Comparison of ENCODE assay signal across 10 cellular contexts in the genomic region with DNA sequence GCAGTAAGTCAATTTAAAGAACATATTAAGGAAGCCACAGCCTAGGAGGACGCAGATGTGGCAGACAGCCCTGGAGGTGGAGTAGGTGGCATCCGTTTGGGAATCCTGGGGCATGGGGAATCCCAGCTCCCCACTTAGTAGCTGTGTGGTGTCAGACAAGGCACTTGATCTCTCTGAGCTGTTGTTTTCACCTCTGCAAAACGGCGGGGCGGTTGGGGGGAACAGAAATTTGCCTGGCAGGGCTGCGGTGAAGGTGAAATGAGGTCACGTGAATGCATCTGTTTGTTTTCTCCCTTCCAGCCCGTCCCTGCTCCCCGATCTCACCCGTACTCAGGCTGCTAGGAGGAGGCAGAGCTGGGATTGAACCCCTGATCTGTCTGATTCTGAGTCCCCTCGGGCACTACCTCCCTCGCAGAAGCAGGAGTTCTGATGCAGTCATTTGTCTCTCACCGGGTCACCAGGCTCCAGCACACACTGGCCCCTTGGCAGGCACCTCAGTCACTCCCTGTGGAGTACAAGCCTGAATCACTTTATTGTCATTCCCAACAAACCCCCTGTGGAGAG. TPM values are rescaled to one million over a fixed set of nuclear protein-coding genes. Genes with fewer than 3 reads are reported as not detected.
A peak's percentile ranks its signal among the peaks of the same experiment; 100 is the strongest.
DNase-seq lines count a peak whose midpoint lies in the region; ATAC-seq and TF ChIP-seq lines count a peak whose summit lies in the region.
"Had no signal": no experiment of that assay in that cellular context is flagged by ENCODE, and none has a peak within 500 bp of the region (broad histone marks: within the 10 kb centered on the region; RNA-seq: fewer than 3 reads in every experiment).

No MANE protein-coding gene starts in this region.

- peak overlapping the region; percentile 96 for H3K27ac ChIP-seq in CD8-positive, alpha-beta memory T cell (ENCODE audit: low read depth, low read length)
- H3K27ac ChIP-seq in OCI-LY1 (ENCODE audit: low read depth, low read length, poor library complexity, severe bottlenecking), result peak overlapping the region; percentile 45

- peaks cover 0 to 2% of the 10 kb centered on the region in 2 donors for H3K27me3 Mint-ChIP-seq in CD8-positive, alpha-beta memory T cell
- no peaks in the 10 kb centered on the region for H3K27me3 Mint-ChIP-seq in naive thymus-derived CD8-positive, alpha-beta T cell

- no peaks in the 10 kb centered on the region for H3K36me3 ChIP-seq in CD8-positive, alpha-beta memory T cell (ENCODE audit: insufficient read depth, low read length)
- H3K36me3 ChIP-seq in OCI-LY1 (ENCODE audit: insufficient read depth, low read length), result no peaks in the 10 kb centered on the region

- H3K4me1 ChIP-seq in CD8-positive, alpha-beta memory T cell (ENCODE audit: insufficient read depth, low read length), result peaks cover 64% of the 10 kb centered on the region
- H3K4me1 ChIP-seq in OCI-LY1 (ENCODE audit: insufficient read depth, low read length, severe bottlenecking), result peaks cover 70% of the 10 kb centered on the region

- H3K36me3 Mint-ChIP-seq in CD8-positive, alpha-beta memory T cell, result peaks cover 6 to 28% (median 7%) of the 10 kb centered on the region in 3 donors
- peaks cover 0 to 5% (median 3%) of the 10 kb centered on the region in 3 donors for H3K36me3 Mint-ChIP-seq in naive thymus-derived CD8-positive, alpha-beta T cell

- H3K4me2 ChIP-seq in OCI-LY1 (ENCODE audit: low read length), result peak overlapping the region; percentile 43

- no peaks in the 10 kb centered on the region for H3K9me3 ChIP-seq in CD8-positive, alpha-beta memory T cell (ENCODE audit: low read length)
- H3K9me3 ChIP-seq in OCI-LY1 (ENCODE audit: low read length), result no peaks in the 10 kb centered on the region

- H3K27ac Mint-ChIP-seq in CD8-positive, alpha-beta memory T cell, result peak overlapping the region; percentile 98 to 100 (median 100)
- peak overlapping the region; percentile 90 to 99 (median 98) for H3K27ac Mint-ChIP-seq in naive thymus-derived CD8-positive, alpha-beta T cell

- H3K4me3 ChIP-seq in CD8-positive, alpha-beta memory T cell (ENCODE audit: low read length), result peak overlapping the region; percentile 61
- H3K4me3 ChIP-seq in OCI-LY1 (ENCODE audit: low read depth, low read length, poor library complexity, severe bottlenecking), result no peak overlapping the region

- CTCF ChIA-PET in CD8-positive, alpha-beta memory T cell (lab: Charles Lee), result interaction anchor here (2.1 to 8.9 kb wide), 4 partner anchors 15 to 40 kb away, joined by 15 to 67 read pairs (median 28); no protein-coding TSS in a partner anchor

- 0 out of 2 replicates have a peak overlapping the region, but pooled peaks have one; percentile 4 for H3K9ac ChIP-seq in OCI-LY1 (ENCODE audit: low read length)

- no peaks in the 10 kb centered on the region; the same call in 1 of the 2 replicates for H3F3A ChIP-seq in OCI-LY1 (ENCODE audit: insufficient read depth, low read length)

- in situ Hi-C loops in G401 (cut with HindIII; ENCODE audit: low sequenced_read_pairs), result no loop called here

- no peak overlapping the region for H2AFZ ChIP-seq in OCI-LY1 (ENCODE audit: low read length)

- DNase-seq in CD8-positive, alpha-beta memory T cell, result peak; percentile 73 to 87 (median 76)
- peak; percentile 49 for DNase-seq in activated T-helper 9 cell treated with anti-CD3 and anti-CD28 coated beads, Interleukin-2, amount 50 U/mL, for 16 hours (ENCODE audit: low read depth)
- peak; percentile 57 to 81 (median 70) for DNase-seq in naive thymus-derived CD8-positive, alpha-beta T cell
- DNase-seq in OCI-M2 (lab: John Stamatoyannopoulos, UW; ENCODE audit: unreplicated experiment) (no peak), G401 (ENCODE audit: low spot score) (no peak), NCI-H82 treated with DMSO at 0.1 percent for 48 hours (lab: John Stamatoyannopoulos, UW; ENCODE audit: unreplicated experiment) (no peak)
- DNase-seq: NCI-H1417 had no signal

- no peaks in the 10 kb centered on the region for H3K79me2 ChIP-seq in OCI-LY1 (ENCODE audit: insufficient read depth, low read length)

- POLR2A ChIA-PET in CD8-positive, alpha-beta memory T cell (lab: Charles Lee), result interaction anchor here (0.7 to 11.0 kb wide), 5 partner anchors 10 to 40 kb away, joined by 3 to 189 read pairs (median 4); no protein-coding TSS in a partner anchor
- POLR2A ChIA-PET in naive thymus-derived CD8-positive, alpha-beta T cell (lab: Charles Lee), result interaction anchor here (3.5 to 30.9 kb wide), 2 partner anchors 19 to 22 kb away, joined by 24 to 1432 read pairs; a partner anchor contains a TSS

- H3K4me1 Mint-ChIP-seq in CD8-positive, alpha-beta memory T cell, result peaks cover 67 to 76% (median 67%) of the 10 kb centered on the region in 3 donors
- H3K4me1 Mint-ChIP-seq in naive thymus-derived CD8-positive, alpha-beta T cell, result peaks cover 53 to 88% (median 78%) of the 10 kb centered on the region in 4 donors

- no peaks in the 10 kb centered on the region for H3K27me3 ChIP-seq in CD8-positive, alpha-beta memory T cell (ENCODE audit: insufficient read depth, low read length, poor library complexity, severe bottlenecking)
- peaks cover 5% of the 10 kb centered on the region; the same call in 1 of the 2 replicates for H3K27me3 ChIP-seq in OCI-LY1 (ENCODE audit: insufficient read depth, low read length)

- H4K20me1 ChIP-seq in OCI-LY1 (ENCODE audit: insufficient read depth, low read length), result no peaks in the 10 kb centered on the region

- no peak for TF ChIP-seq CTCF in OCI-LY1 (IDR thresholded peaks at IDR 0.05; ENCODE audit: low read length)

- peak overlapping the region; percentile 74 to 100 (median 99) for H3K4me3 Mint-ChIP-seq in CD8-positive, alpha-beta memory T cell
- peak overlapping the region; percentile 61 to 100 (median 98) for H3K4me3 Mint-ChIP-seq in naive thymus-derived CD8-positive, alpha-beta T cell

- H3K9me3 Mint-ChIP-seq in CD8-positive, alpha-beta memory T cell, result no peaks in the 10 kb centered on the region
- no peaks in the 10 kb centered on the region for H3K9me3 Mint-ChIP-seq in naive thymus-derived CD8-positive, alpha-beta T cell

- ATAC-seq in naive thymus-derived CD8-positive, alpha-beta T cell, result peak; percentile 30 to 37
- ATAC-seq in GM21367 (IDR thresholded peaks at IDR 0.05; ENCODE audit: unreplicated experiment), result no peak

- H3K9me2 ChIP-seq in OCI-LY1 (ENCODE audit: low read depth, low read length), result no peaks in the 10 kb centered on the region

RNA-seq across cellular contexts. Expression of a gene that starts 2.2 kb away (rescaled TPM):
- total RNA-seq in CD8-positive, alpha-beta memory T cell, result 100 to 1,000 TPM; 204 to 206 TPM
- 589 TPM for polyA plus RNA-seq in CD8-positive, alpha-beta memory T cell
- total RNA-seq in naive thymus-derived CD8-positive, alpha-beta T cell, result 100 to 1,000 TPM; 565 to 585 TPM
- 100 to 1,000 TPM; 534 to 602 (median 561) TPM for polyA plus RNA-seq in naive thymus-derived CD8-positive, alpha-beta T cell
- total RNA-seq in G401 (2014; rRNA removed; shearing (Covaris generic)), result 0.18 TPM in 1 of 2 replicates, not detected in the other

RNA-seq across cellular contexts. Expression of a gene that starts 36.4 kb away (rescaled TPM):
- total RNA-seq in CD8-positive, alpha-beta memory T cell, result under 1 TPM; 0.59 to 0.91 TPM
- polyA plus RNA-seq in CD8-positive, alpha-beta memory T cell, result not detected
- under 1 TPM; 0.47 to 0.96 TPM for total RNA-seq in naive thymus-derived CD8-positive, alpha-beta T cell
- polyA plus RNA-seq in naive thymus-derived CD8-positive, alpha-beta T cell, result under 1 TPM in 1 of 3 donors, not detected in 2; 0.07 TPM
- 1.2 TPM in 1 of 2 replicates, not detected in the other for total RNA-seq in G401 (2014; rRNA removed; shearing (Covaris generic))
- total RNA-seq: T-helper 2 cell treated with Interferon-gamma antibody and Interleukin-4, amounts not matched to agents 100 ng/mL and 5 ng/mL, for 36 hours had no signal

Comparison
In these comparisons a context has a peak if more than half of its experiments do, and no peak if none do; other contexts are left out.
1. DNase-seq: peak in CD8-positive, alpha-beta memory T cell (5 of 5), activated T-helper 9 cell treated with anti-CD3 and anti-CD28 coated beads, Interleukin-2, amount 50 U/mL, for 16 hours (single experiment) and naive thymus-derived CD8-positive, alpha-beta T cell (10 of 10); none in OCI-M2 (single experiment), G401 (single experiment) and NCI-H82 treated with DMSO at 0.1 percent for 48 hours (single experiment).
2. RNA of a gene that starts 2.2 kb away (total RNA-seq): 565 to 585 TPM in naive thymus-derived CD8-positive, alpha-beta T cell and 204 to 206 TPM in CD8-positive, alpha-beta memory T cell; 0.18 TPM in G401; every median in the first group is over 100 times any median in the second.